Comparison of ENCODE assay signal across 18 cellular contexts in genomic region chr4:30802622-30803323, GRCh38.
DNase-seq lines count a peak whose midpoint lies in the region; ATAC-seq and TF ChIP-seq lines count a peak whose summit lies in the region.
"Had no signal": no experiment of that assay in that cellular context is flagged by ENCODE, and none has a peak within 500 bp of the region (broad histone marks: within the 10 kb centered on the region; RNA-seq: fewer than 3 reads in every experiment).

No MANE protein-coding gene starts in this region.

- peak overlapping the region; percentile 45 for H3K27ac Mint-ChIP-seq in osteocyte (ENCODE audit: unreplicated experiment)
- no peak overlapping the region for H3K27ac Mint-ChIP-seq in CD4-positive, alpha-beta memory T cell
- H3K27ac Mint-ChIP-seq: activated CD4-positive, alpha-beta T cell treated with anti-CD3 and anti-CD28 coated beads, Interleukin-2, amount 10 ng/mL, durations not matched to agents 24 days and 14 days; activated T-helper 17 cell treated with anti-CD3 and anti-CD28 coated beads, Interleukin-2, amount 50 U/mL, for 72 hours; CD4-positive, alpha-beta T cell; naive thymus-derived CD8-positive, alpha-beta T cell had no signal

- no peak overlapping the region for H3K9ac ChIP-seq in PC-3 (ENCODE audit: low read length)

- no peak overlapping the region for H3K4me3 ChIP-seq in PC-3 (ENCODE audit: low read length)
- no peak overlapping the region for H3K4me3 ChIP-seq in fibroblast of mammary gland (ENCODE audit: control insufficient read depth, low read depth, low read length)
- H3K4me3 ChIP-seq in CD4-positive, alpha-beta memory T cell (ENCODE audit: low read length in 2 of 2) = no peak overlapping the region
- H3K4me3 ChIP-seq: sigmoid colon had no signal

- H2AFZ ChIP-seq in PC-3 (ENCODE audit: low read length) = no peak overlapping the region

- no TSS peak for BruUV-seq in PC-3 (replicated peaks; lab: Mats Ljungman, UMichigan)

- no peaks in the 10 kb centered on the region for H3K36me3 ChIP-seq in PC-3 (ENCODE audit: low read depth, low read length)
- H3K36me3 ChIP-seq in CD4-positive, alpha-beta memory T cell (ENCODE audit: insufficient read depth, low read length) = no peaks in the 10 kb centered on the region
- H3K36me3 ChIP-seq: sigmoid colon had no signal

- H3K9me3 Mint-ChIP-seq in osteocyte (ENCODE audit: unreplicated experiment) = peaks cover 8% of the 10 kb centered on the region
- H3K9me3 Mint-ChIP-seq in CD4-positive, alpha-beta memory T cell = peaks cover 2 to 26% (median 16%) of the 10 kb centered on the region in 8 donors

- peak; percentile 64 for ATAC-seq in PC-3
- ATAC-seq in GM19463 (IDR thresholded peaks at IDR 0.05; ENCODE audit: unreplicated experiment) = no peak
- ATAC-seq: activated T-helper 17 cell treated with anti-CD3 and anti-CD28 coated beads, Interleukin-2, amount 50 U/mL, for 72 hours; naive thymus-derived CD8-positive, alpha-beta T cell; Panc1 had no signal

- CTCF ChIA-PET in PC-3 (lab: Charles Lee) = no interaction called here
- CTCF ChIA-PET in CD4-positive, alpha-beta memory T cell (lab: Charles Lee; ENCODE audit: partially characterized antibody) = no interaction called here

- H3K4me1 ChIP-seq in PC-3 (ENCODE audit: insufficient read depth, low read length) = peaks cover 9% of the 10 kb centered on the region; the same call in 1 of the 2 replicates
- no peaks in the 10 kb centered on the region for H3K4me1 ChIP-seq in CD4-positive, alpha-beta memory T cell (ENCODE audit: insufficient read depth, low read length)
- H3K4me1 ChIP-seq: sigmoid colon had no signal

- intact Hi-C loops in PC-3 (cut with micrococcal nuclease) = no loop called here
- intact Hi-C loops in CD4-positive, alpha-beta memory T cell (cut with micrococcal nuclease) = no loop called here

- no peaks in the 10 kb centered on the region for H3K9me2 ChIP-seq in PC-3 (replicated peaks; ENCODE audit: low read length)

- H3K36me3 Mint-ChIP-seq in osteocyte (ENCODE audit: unreplicated experiment) = peaks cover 16% of the 10 kb centered on the region
- no peaks in the 10 kb centered on the region for H3K36me3 Mint-ChIP-seq in CD4-positive, alpha-beta memory T cell

- H3K4me1 Mint-ChIP-seq in osteocyte (ENCODE audit: unreplicated experiment) = peaks cover 20% of the 10 kb centered on the region
- no peaks in the 10 kb centered on the region for H3K4me1 Mint-ChIP-seq in CD4-positive, alpha-beta memory T cell
- H3K4me1 Mint-ChIP-seq: activated CD4-positive, alpha-beta T cell treated with anti-CD3 and anti-CD28 coated beads, Interleukin-2, amount 10 ng/mL, durations not matched to agents 24 days and 14 days; activated T-helper 17 cell treated with anti-CD3 and anti-CD28 coated beads, Interleukin-2, amount 50 U/mL, for 72 hours; naive thymus-derived CD8-positive, alpha-beta T cell had no signal

- no peak overlapping the region for H3K4me3 Mint-ChIP-seq in osteocyte (ENCODE audit: unreplicated experiment)
- H3K4me3 Mint-ChIP-seq in CD4-positive, alpha-beta memory T cell = no peak overlapping the region
- H3K4me3 Mint-ChIP-seq: activated CD4-positive, alpha-beta T cell treated with anti-CD3 and anti-CD28 coated beads, Interleukin-2, amount 10 ng/mL, durations not matched to agents 24 days and 14 days; activated T-helper 17 cell treated with anti-CD3 and anti-CD28 coated beads, Interleukin-2, amount 50 U/mL, for 72 hours; CD4-positive, alpha-beta T cell; naive thymus-derived CD8-positive, alpha-beta T cell had no signal

- H3K27me3 ChIP-seq in PC-3 (ENCODE audit: low read length) = no peaks in the 10 kb centered on the region
- H3K27me3 ChIP-seq in CD4-positive, alpha-beta memory T cell (ENCODE audit: insufficient read depth, low read length) = no peaks in the 10 kb centered on the region
- H3K27me3 ChIP-seq: sigmoid colon had no signal

- no peaks in the 10 kb centered on the region for H3K27me3 Mint-ChIP-seq in osteocyte (ENCODE audit: unreplicated experiment)
- H3K27me3 Mint-ChIP-seq in CD4-positive, alpha-beta memory T cell = no peaks in the 10 kb centered on the region
- H3K27me3 Mint-ChIP-seq: activated CD4-positive, alpha-beta T cell treated with anti-CD3 and anti-CD28 coated beads, Interleukin-2, amount 10 ng/mL, durations not matched to agents 24 days and 14 days; activated T-helper 17 cell treated with anti-CD3 and anti-CD28 coated beads, Interleukin-2, amount 50 U/mL, for 72 hours; CD4-positive, alpha-beta T cell; naive thymus-derived CD8-positive, alpha-beta T cell had no signal

- DNase-seq in EL (peak; percentile 2), PC-3 (peak; percentile 42), fibroblast of mammary gland (ENCODE audit: low read depth) (peak; percentile 88), osteocyte (ENCODE audit: extremely low spot score, unreplicated experiment) (no peak), globus pallidus (ENCODE audit: low spot score) (no peak)
- DNase-seq in CD4-positive, alpha-beta memory T cell = no peak
- DNase-seq in activated naive CD4-positive, alpha-beta T cell treated with anti-CD3 and anti-CD28 coated beads, Interleukin-2, amount 50 U/mL, for 16 hours = no peak
- DNase-seq: activated CD4-positive, alpha-beta T cell treated with anti-CD3 and anti-CD28 coated beads, Interleukin-2, amount 10 ng/mL, durations not matched to agents 24 days and 14 days; caudate nucleus; CD4-positive, alpha-beta T cell; kidney; naive thymus-derived CD8-positive, alpha-beta T cell; NCI-H1048; NCI-H345; sigmoid colon had no signal

- H3F3A ChIP-seq in PC-3 (ENCODE audit: low read length, unreplicated experiment) = no peaks in the 10 kb centered on the region

- no peaks in the 10 kb centered on the region for H4K20me1 ChIP-seq in PC-3 (ENCODE audit: low read length)

- no peak overlapping the region for H3K4me2 ChIP-seq in PC-3 (ENCODE audit: low read length)

- POLR2A ChIA-PET in PC-3 (lab: Charles Lee; ENCODE audit: unreplicated experiment) = no interaction called here
- POLR2A ChIA-PET in CD4-positive, alpha-beta memory T cell (lab: Charles Lee; ENCODE audit: partially characterized antibody) = no interaction called here

- H3K27ac ChIP-seq in PC-3 (ENCODE audit: low read length) = peak overlapping the region; percentile 23; the same call in 1 of the 2 replicates
- no peak overlapping the region for H3K27ac ChIP-seq in CD4-positive, alpha-beta memory T cell (ENCODE audit: low read depth, low read length)

- H3K9me3 ChIP-seq in PC-3 (ENCODE audit: low read length) = no peaks in the 10 kb centered on the region
- H3K9me3 ChIP-seq in CD4-positive, alpha-beta memory T cell (ENCODE audit: control insufficient read depth in 1 of 2, low read length in 2 of 2) = peaks cover 0 to 2% of the 10 kb centered on the region in 2 donors
- H3K9me3 ChIP-seq: sigmoid colon had no signal

- TF ChIP-seq CTCF in PC-3 (conservative IDR thresholded peaks at IDR 0.05; ENCODE audit: low read depth, low read length) (no peak), fibroblast of mammary gland (conservative IDR thresholded peaks at IDR 0.05; ENCODE audit: control insufficient read depth, insufficient read depth, low read depth, low read length) (no peak), osteocyte (IDR thresholded peaks at IDR 0.05) (no peak)

- no peaks in the 10 kb centered on the region for H3K79me2 ChIP-seq in PC-3 (ENCODE audit: low read length)

Comparison
In these comparisons a context has a peak if more than half of its experiments do, and no peak if none do; other contexts are left out.
1. DNase-seq: peak in EL (single experiment), PC-3 (single experiment) and fibroblast of mammary gland (single experiment); none in osteocyte (single experiment), CD4-positive, alpha-beta memory T cell (0 of 5), activated naive CD4-positive, alpha-beta T cell treated with anti-CD3 and anti-CD28 coated beads, Interleukin-2, amount 50 U/mL, for 16 hours (single experiment) and globus pallidus (single experiment).